1 cellular context compared by ENCODE assay signal in genomic region chr1:56569661-56570060, GRCh38.
TF ChIP-seq lines count a peak whose summit lies in the region.

No MANE protein-coding gene starts in this region.

TF ChIP-seq in HepG2, 621 proteins besides CTCF, POLR2A, EP300 and RAD21 (continued from another document and continues in another):
- TF ChIP-seq ZNF468 (CRISPR knock-in tag; IDR thresholded peaks at IDR 0.05) (no peak), ZMAT5 (CRISPR knock-in tag; IDR thresholded peaks at IDR 0.05; ENCODE audit: borderline replicate concordance, low read depth) (no peak), HBP1 (CRISPR knock-in tag; IDR thresholded peaks at IDR 0.05; ENCODE audit: low read depth) (no peak), XRCC5 (optimal IDR thresholded peaks at IDR 0.05; ENCODE audit: low read length) (peak; percentile 21), ZNF512B (CRISPR knock-in tag; IDR thresholded peaks at IDR 0.05; ENCODE audit: borderline replicate concordance) (no peak), SIN3A (IDR thresholded peaks at IDR 0.05; ENCODE audit: borderline replicate concordance, low read depth, low read length) (no peak), SMAD9 (CRISPR knock-in tag; IDR thresholded peaks at IDR 0.05) (no peak), EHMT2 (IDR thresholded peaks at IDR 0.05; ENCODE audit: borderline replicate concordance, low read depth, low read length) (no peak), CEBPG (CRISPR knock-in tag; IDR thresholded peaks at IDR 0.05) (peak; percentile 91), ZNF260 (CRISPR knock-in tag; IDR thresholded peaks at IDR 0.05; ENCODE audit: borderline replicate concordance, low read depth) (no peak), YEATS2 (CRISPR knock-in tag; IDR thresholded peaks at IDR 0.05; ENCODE audit: borderline replicate concordance) (peak; percentile 33; the same call in 1 of the 2 replicates), TFDP1 (CRISPR knock-in tag; IDR thresholded peaks at IDR 0.05; ENCODE audit: borderline replicate concordance) (peak; percentile 36; the same call in 1 of the 2 replicates), RBM39 (IDR thresholded peaks at IDR 0.05; ENCODE audit: low read depth, low read length, poor library complexity, severe bottlenecking) (no peak), TFDP2 (CRISPR knock-in tag; IDR thresholded peaks at IDR 0.05) (peak; percentile 43; the same call in 1 of the 2 replicates), EED (CRISPR knock-in tag; IDR thresholded peaks at IDR 0.05) (no peak), IRF1 (CRISPR knock-in tag; IDR thresholded peaks at IDR 0.05; ENCODE audit: low read depth) (no peak), SNAPC5 (CRISPR knock-in tag; IDR thresholded peaks at IDR 0.05; ENCODE audit: borderline replicate concordance) (no peak), CREB1 (IDR thresholded peaks at IDR 0.05) (no peak), CREB1 (CRISPR knock-in tag; IDR thresholded peaks at IDR 0.05) (peak; percentile 87), SMAD1 (CRISPR knock-in tag; IDR thresholded peaks at IDR 0.05; ENCODE audit: borderline replicate concordance, low read depth) (no peak), UBTF (CRISPR knock-in tag; IDR thresholded peaks at IDR 0.05) (peak; percentile 46; the same call in 1 of the 2 replicates), PHF20 (CRISPR knock-in tag; IDR thresholded peaks at IDR 0.05) (no peak), ISL2 (CRISPR knock-in tag; IDR thresholded peaks at IDR 0.05) (peak; percentile 94), HDAC2 (CRISPR knock-in tag; IDR thresholded peaks at IDR 0.05) (peak; percentile 98), DMAP1 (CRISPR knock-in tag; IDR thresholded peaks at IDR 0.05) (peak; percentile 50; the same call in 1 of the 2 replicates), HOMEZ (CRISPR knock-in tag; IDR thresholded peaks at IDR 0.05; ENCODE audit: low read depth) (peak; percentile 82; the same call in 1 of the 2 replicates), TBL1XR1 (IDR thresholded peaks at IDR 0.05; ENCODE audit: borderline replicate concordance, low read length, partially characterized antibody) (no peak), ZBTB49 (CRISPR knock-in tag; IDR thresholded peaks at IDR 0.05; ENCODE audit: borderline replicate concordance) (no peak), ARID3A (IDR thresholded peaks at IDR 0.05; ENCODE audit: low read depth, low read length) (0 out of 2 replicates have a peak, but pooled peaks have one; percentile 39), PRMT3 (CRISPR knock-in tag; IDR thresholded peaks at IDR 0.05; ENCODE audit: borderline replicate concordance, low read depth) (no peak), GPBP1L1 (CRISPR knock-in tag; IDR thresholded peaks at IDR 0.05) (no peak), ZNF362 (CRISPR knock-in tag; IDR thresholded peaks at IDR 0.05; ENCODE audit: borderline replicate concordance) (no peak), NR2F6 (IDR thresholded peaks at IDR 0.05) (peak; percentile 44; the same call in 1 of the 2 replicates), NR2F6 (CRISPR knock-in tag; IDR thresholded peaks at IDR 0.05) (peak; percentile 81)
